In genomic region chr14:62179367-62180018, GRCh38 we compare ENCODE assay signal across 9 cellular contexts.
DNase-seq lines count a peak whose midpoint lies in the region; ATAC-seq and TF ChIP-seq lines count a peak whose summit lies in the region.
"Had no signal": no experiment of that assay in that cellular context is flagged by ENCODE, and none has a peak within 500 bp of the region (broad histone marks: within the 10 kb centered on the region; RNA-seq: fewer than 3 reads in every experiment).

No MANE protein-coding gene starts in this region.

- ATAC-seq in HG02610 (IDR thresholded peaks at IDR 0.05; ENCODE audit: unreplicated experiment): peak; percentile 72

- peaks cover 7% of the 10 kb centered on the region for H3K27me3 Mint-ChIP-seq in activated CD4-positive, alpha-beta T cell treated with anti-CD3 and anti-CD28 coated beads, Interleukin-2, amount 10 ng/mL, durations not matched to agents 7 days and 5 days
- no peaks in the 10 kb centered on the region for H3K27me3 Mint-ChIP-seq in glutamatergic neuron (ENCODE audit: unreplicated experiment)

- H3K36me3 Mint-ChIP-seq in activated CD4-positive, alpha-beta T cell treated with anti-CD3 and anti-CD28 coated beads, Interleukin-2, amount 10 ng/mL, durations not matched to agents 7 days and 5 days (ENCODE audit: low read depth): no peaks in the 10 kb centered on the region
- H3K36me3 Mint-ChIP-seq in glutamatergic neuron (ENCODE audit: unreplicated experiment): no peaks in the 10 kb centered on the region

- DNase-seq in SIG-M5 treated with dmso at 0.1 percent for 504 hours (lab: John Stamatoyannopoulos, UW; ENCODE audit: unreplicated experiment): peak; percentile 40
- no peak for DNase-seq in SIG-M5 (lab: John Stamatoyannopoulos, UW)
- DNase-seq in NCI-H2029 treated with DMSO at 0.1 percent for 48 hours (lab: John Stamatoyannopoulos, UW): peak; percentile 48
- peak; percentile 32 for DNase-seq in activated CD4-positive, alpha-beta T cell treated with anti-CD3 and anti-CD28 coated beads, Interleukin-2, amount 10 ng/mL, durations not matched to agents 7 days and 5 days
- peak; percentile 54 for DNase-seq in glutamatergic neuron
- DNase-seq in putamen (ENCODE audit: low spot score): peak; percentile 26
- no peak for DNase-seq in GF-D8 (lab: John Stamatoyannopoulos, UW)

- H3K4me1 Mint-ChIP-seq in activated CD4-positive, alpha-beta T cell treated with anti-CD3 and anti-CD28 coated beads, Interleukin-2, amount 10 ng/mL, durations not matched to agents 7 days and 5 days: no peaks in the 10 kb centered on the region
- H3K4me1 Mint-ChIP-seq in glutamatergic neuron (ENCODE audit: low read depth, unreplicated experiment): no peaks in the 10 kb centered on the region

- POLR2A ChIA-PET in activated CD4-positive, alpha-beta T cell treated with anti-CD3 and anti-CD28 coated beads, Interleukin-2, amount 10 ng/mL, durations not matched to agents 7 days and 5 days (lab: Charles Lee): no interaction called here

- H3K9me3 Mint-ChIP-seq in activated CD4-positive, alpha-beta T cell treated with anti-CD3 and anti-CD28 coated beads, Interleukin-2, amount 10 ng/mL, durations not matched to agents 7 days and 5 days: peaks cover 4% of the 10 kb centered on the region
- no peaks in the 10 kb centered on the region for H3K9me3 Mint-ChIP-seq in glutamatergic neuron (ENCODE audit: unreplicated experiment)
- H3K9me3 Mint-ChIP-seq: stimulated activated naive CD8-positive, alpha-beta T cell treated with anti-CD3 and anti-CD28 coated beads, Interleukin-15, Interleukin-2, amounts not matched to agents 100 ng/mL and 50 ng/mL, for 24 hours had no signal

- CTCF ChIA-PET in activated CD4-positive, alpha-beta T cell treated with anti-CD3 and anti-CD28 coated beads, Interleukin-2, amount 10 ng/mL, durations not matched to agents 7 days and 5 days (lab: Charles Lee): no interaction called here

- H3K27ac Mint-ChIP-seq in activated CD4-positive, alpha-beta T cell treated with anti-CD3 and anti-CD28 coated beads, Interleukin-2, amount 10 ng/mL, durations not matched to agents 7 days and 5 days: no peak overlapping the region
- H3K27ac Mint-ChIP-seq in glutamatergic neuron (ENCODE audit: unreplicated experiment): no peak overlapping the region
- H3K27ac Mint-ChIP-seq: stimulated activated naive CD8-positive, alpha-beta T cell treated with anti-CD3 and anti-CD28 coated beads, Interleukin-15, Interleukin-2, amounts not matched to agents 100 ng/mL and 50 ng/mL, for 24 hours had no signal

- H3K4me3 Mint-ChIP-seq in activated CD4-positive, alpha-beta T cell treated with anti-CD3 and anti-CD28 coated beads, Interleukin-2, amount 10 ng/mL, durations not matched to agents 7 days and 5 days: no peak overlapping the region
- no peak overlapping the region for H3K4me3 Mint-ChIP-seq in glutamatergic neuron (ENCODE audit: unreplicated experiment)
- H3K4me3 Mint-ChIP-seq: stimulated activated naive CD8-positive, alpha-beta T cell treated with anti-CD3 and anti-CD28 coated beads, Interleukin-15, Interleukin-2, amounts not matched to agents 100 ng/mL and 50 ng/mL, for 24 hours had no signal

- peak; percentile 63 for TF ChIP-seq CTCF in glutamatergic neuron (IDR thresholded peaks at IDR 0.05; ENCODE audit: partially characterized antibody, unreplicated experiment)

Comparison
In these comparisons a context has a peak if more than half of its experiments do, and no peak if none do; other contexts are left out.
1. DNase-seq: peak in SIG-M5 treated with dmso at 0.1 percent for 504 hours (single experiment), NCI-H2029 treated with DMSO at 0.1 percent for 48 hours (single experiment), activated CD4-positive, alpha-beta T cell treated with anti-CD3 and anti-CD28 coated beads, Interleukin-2, amount 10 ng/mL, durations not matched to agents 7 days and 5 days (single experiment), glutamatergic neuron (single experiment) and putamen (single experiment); none in SIG-M5 (single experiment) and GF-D8 (single experiment).